In the genomic region with DNA sequence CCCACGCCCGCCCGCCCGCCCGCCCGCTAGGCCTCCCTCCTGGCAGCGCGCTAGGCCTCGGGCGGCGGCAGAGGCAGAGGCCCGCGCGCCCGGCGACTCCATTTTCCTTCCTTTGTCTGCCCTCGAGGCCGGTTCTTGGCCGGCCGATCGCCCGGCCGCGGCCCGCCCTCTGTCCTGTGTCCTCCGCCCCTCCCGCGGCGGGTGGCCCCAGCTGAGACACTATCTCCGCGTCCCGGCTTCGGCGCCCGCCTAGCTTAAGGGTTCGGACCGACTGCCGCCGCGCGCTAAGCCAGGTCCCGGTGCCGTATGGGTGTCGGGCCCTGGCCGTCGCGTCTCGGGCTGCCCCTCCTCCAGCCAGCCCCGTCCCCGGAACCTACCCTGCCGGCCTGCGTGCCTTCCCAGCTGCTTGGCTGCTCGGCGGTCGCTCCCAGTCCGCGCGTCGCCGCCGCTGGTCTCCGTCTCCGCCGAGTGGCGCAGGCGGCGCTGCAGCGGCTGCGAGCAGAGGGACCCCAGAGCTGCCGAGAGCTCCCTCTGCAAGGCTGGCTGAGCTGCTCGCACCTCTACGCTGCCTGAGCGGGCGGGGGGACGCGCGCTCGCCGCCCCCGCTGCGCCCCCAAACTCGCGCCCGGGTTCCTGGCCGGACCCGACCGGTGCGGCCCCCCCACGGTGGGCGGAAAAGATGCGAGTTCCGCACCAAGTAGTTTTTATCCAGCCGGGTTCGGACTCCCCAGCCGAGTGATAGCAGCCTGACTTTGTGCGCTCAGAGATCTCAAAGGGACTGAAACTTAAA, we compare ENCODE assay signal across 1 cellular context.
TF ChIP-seq lines count a peak whose summit lies in the region.

No MANE protein-coding gene starts in this region.

TF ChIP-seq in K562, 482 proteins besides CTCF, POLR2A, EP300 and RAD21 (continued from another document and continues in another):
- TF ChIP-seq PRDM10 (IDR thresholded peaks at IDR 0.05; ENCODE audit: partially characterized antibody) = peak; percentile 25
- TF ChIP-seq HDAC1 (IDR thresholded peaks at IDR 0.05) = peak in 1 of 2 experiments; percentile 80; a peak in 2 of 4 replicates
- TF ChIP-seq ZBTB17 (CRISPR knock-in tag; IDR thresholded peaks at IDR 0.05) = peak; percentile 85
- TF ChIP-seq, protein P1, sequence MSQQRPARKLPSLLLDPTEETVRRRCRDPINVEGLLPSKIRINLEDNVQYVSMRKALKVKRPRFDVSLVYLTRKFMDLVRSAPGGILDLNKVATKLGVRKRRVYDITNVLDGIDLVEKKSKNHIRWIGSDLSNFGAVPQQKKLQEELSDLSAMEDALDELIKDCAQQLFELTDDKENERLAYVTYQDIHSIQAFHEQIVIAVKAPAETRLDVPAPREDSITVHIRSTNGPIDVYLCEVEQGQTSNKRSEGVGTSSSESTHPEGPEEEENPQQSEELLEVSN (IDR thresholded peaks at IDR 0.05; ENCODE audit: borderline replicate concordance in 1 of 2, extremely low read depth in 1 of 2, insufficient read depth in 1 of 2, insufficient read length in 1 of 2, low read depth in 1 of 2, low read length in 1 of 2, poor library complexity in 1 of 2, severe bottlenecking in 1 of 2) = peak in 1 of 2 experiments; percentile 9
- TF ChIP-seq, protein P2, sequence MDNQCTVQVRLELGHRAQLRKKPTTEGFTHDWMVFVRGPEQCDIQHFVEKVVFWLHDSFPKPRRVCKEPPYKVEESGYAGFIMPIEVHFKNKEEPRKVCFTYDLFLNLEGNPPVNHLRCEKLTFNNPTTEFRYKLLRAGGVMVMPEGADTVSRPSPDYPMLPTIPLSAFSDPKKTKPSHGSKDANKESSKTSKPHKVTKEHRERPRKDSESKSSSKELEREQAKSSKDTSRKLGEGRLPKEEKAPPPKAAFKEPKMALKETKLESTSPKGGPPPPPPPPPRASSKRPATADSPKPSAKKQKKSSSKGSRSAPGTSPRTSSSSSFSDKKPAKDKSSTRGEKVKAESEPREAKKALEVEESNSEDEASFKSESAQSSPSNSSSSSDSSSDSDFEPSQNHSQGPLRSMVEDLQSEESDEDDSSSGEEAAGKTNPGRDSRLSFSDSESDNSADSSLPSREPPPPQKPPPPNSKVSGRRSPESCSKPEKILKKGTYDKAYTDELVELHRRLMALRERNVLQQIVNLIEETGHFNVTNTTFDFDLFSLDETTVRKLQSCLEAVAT (IDR thresholded peaks at IDR 0.05) = peak in 1 of 2 experiments; percentile 71; a peak in 2 of 4 replicates
- no peak for TF ChIP-seq ZNF280A (IDR thresholded peaks at IDR 0.05; ENCODE audit: low read depth, partially characterized antibody)
- no peak for TF ChIP-seq ZNF561 (CRISPR knock-in tag; conservative IDR thresholded peaks at IDR 0.05)
- TF ChIP-seq CTCFL (IDR thresholded peaks at IDR 0.05; ENCODE audit: borderline replicate concordance, insufficient read depth, low read depth, low read length, poor library complexity, severe bottlenecking) = peak; percentile 45
- peak; percentile 85 for TF ChIP-seq ARID4B (CRISPR knock-in tag; IDR thresholded peaks at IDR 0.05)
- TF ChIP-seq E2F3 (CRISPR knock-in tag; IDR thresholded peaks at IDR 0.05) = 0 out of 2 replicates have a peak, but pooled peaks have one; percentile 32
- TF ChIP-seq NR1H2 (CRISPR knock-in tag; IDR thresholded peaks at IDR 0.05) = peak; percentile 87
- TF ChIP-seq SIN3A (IDR thresholded peaks at IDR 0.05; ENCODE audit: borderline replicate concordance in 2 of 2, control insufficient read depth in 1 of 2, low read depth in 2 of 2, low read length in 2 of 2) = 0 out of 4 replicates have a peak, but pooled peaks of 1 of the 2 experiments have one; percentile 8
- TF ChIP-seq SAP30 (IDR thresholded peaks at IDR 0.05; ENCODE audit: borderline replicate concordance, insufficient read depth, low read depth, low read length, poor library complexity, severe bottlenecking) = peak; percentile 61
- 0 out of 2 replicates have a peak, but pooled peaks have one; percentile 4 for TF ChIP-seq TCF3 (CRISPR knock-in tag; IDR thresholded peaks at IDR 0.05)
- TF ChIP-seq MYBL2 (IDR thresholded peaks at IDR 0.05; ENCODE audit: low read depth) = no peak
- 0 out of 2 replicates have a peak, but pooled peaks have one; percentile 42 for TF ChIP-seq MYBL2 (CRISPR knock-in tag; IDR thresholded peaks at IDR 0.05; ENCODE audit: borderline replicate concordance)
- no peak for TF ChIP-seq ZNF780A (CRISPR knock-in tag; IDR thresholded peaks at IDR 0.05)
- peak; percentile 40; the same call in 1 of the 2 replicates for TF ChIP-seq MTA1 (IDR thresholded peaks at IDR 0.05; ENCODE audit: borderline replicate concordance)
- TF ChIP-seq NR4A1 (CRISPR knock-in tag; IDR thresholded peaks at IDR 0.05) = 0 out of 2 replicates have a peak, but pooled peaks have one; percentile 47
- TF ChIP-seq NR4A1 (tag; IDR thresholded peaks at IDR 0.05) = no peak
- peak; percentile 63; the same call in 1 of the 2 replicates for TF ChIP-seq EP400 (IDR thresholded peaks at IDR 0.05)
- TF ChIP-seq HCFC1 (IDR thresholded peaks at IDR 0.05; ENCODE audit: low read depth, low read length) = 0 out of 2 replicates have a peak, but pooled peaks have one; percentile 39
- TF ChIP-seq MEIS2 (IDR thresholded peaks at IDR 0.05; ENCODE audit: partially characterized antibody) = no peak
- peak; percentile 67 for TF ChIP-seq CREM (IDR thresholded peaks at IDR 0.05; ENCODE audit: low read depth)
- peak; percentile 40; the same call in 1 of the 2 replicates for TF ChIP-seq OTX1 (CRISPR knock-in tag; IDR thresholded peaks at IDR 0.05)
- peak; percentile 78 for TF ChIP-seq TAF1 (IDR thresholded peaks at IDR 0.05; ENCODE audit: control insufficient read depth, extremely low read depth, insufficient read depth, low read length, severe bottlenecking)
- 0 out of 2 replicates have a peak, but pooled peaks have one; percentile 47 for TF ChIP-seq ERF (CRISPR knock-in tag; IDR thresholded peaks at IDR 0.05)
- 0 out of 2 replicates have a peak, but pooled peaks have one; percentile 33 for TF ChIP-seq ETV5 (CRISPR knock-in tag; IDR thresholded peaks at IDR 0.05; ENCODE audit: low read depth)
- 0 out of 2 replicates have a peak, but pooled peaks have one; percentile 78 for TF ChIP-seq ZNF282 (CRISPR knock-in tag; IDR thresholded peaks at IDR 0.05)
- no peak for TF ChIP-seq PTRF (tag; IDR thresholded peaks at IDR 0.05)
- TF ChIP-seq, protein P3, sequence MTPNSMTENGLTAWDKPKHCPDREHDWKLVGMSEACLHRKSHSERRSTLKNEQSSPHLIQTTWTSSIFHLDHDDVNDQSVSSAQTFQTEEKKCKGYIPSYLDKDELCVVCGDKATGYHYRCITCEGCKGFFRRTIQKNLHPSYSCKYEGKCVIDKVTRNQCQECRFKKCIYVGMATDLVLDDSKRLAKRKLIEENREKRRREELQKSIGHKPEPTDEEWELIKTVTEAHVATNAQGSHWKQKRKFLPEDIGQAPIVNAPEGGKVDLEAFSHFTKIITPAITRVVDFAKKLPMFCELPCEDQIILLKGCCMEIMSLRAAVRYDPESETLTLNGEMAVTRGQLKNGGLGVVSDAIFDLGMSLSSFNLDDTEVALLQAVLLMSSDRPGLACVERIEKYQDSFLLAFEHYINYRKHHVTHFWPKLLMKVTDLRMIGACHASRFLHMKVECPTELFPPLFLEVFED (CRISPR knock-in tag; conservative IDR thresholded peaks at IDR 0.05) = no peak
- 0 out of 4 replicates have a peak, but pooled peaks of 1 of the 2 experiments have one; percentile 24 for TF ChIP-seq SRF (CRISPR knock-in tag; IDR thresholded peaks at IDR 0.05)
- TF ChIP-seq FOXM1 (IDR thresholded peaks at IDR 0.05; ENCODE audit: low read depth) = no peak
- TF ChIP-seq FOXM1 (CRISPR knock-in tag; IDR thresholded peaks at IDR 0.05; ENCODE audit: low read depth) = peak; percentile 84; the same call in 1 of the 2 replicates
- TF ChIP-seq ZNF124 (CRISPR knock-in tag; IDR thresholded peaks at IDR 0.05) = peak; percentile 88; the same call in 1 of the 2 replicates
- peak; percentile 52; the same call in 1 of the 2 replicates for TF ChIP-seq ZNF143 (CRISPR knock-in tag; IDR thresholded peaks at IDR 0.05)
- no peak for TF ChIP-seq NFIC (IDR thresholded peaks at IDR 0.05)
- peak; percentile 55 for TF ChIP-seq CREB3L1 (IDR thresholded peaks at IDR 0.05; ENCODE audit: borderline replicate concordance, low read depth)
- 0 out of 2 replicates have a peak, but pooled peaks have one; percentile 66 for TF ChIP-seq RBM34 (IDR thresholded peaks at IDR 0.05; ENCODE audit: borderline replicate concordance, insufficient read depth, low read length)
